ENCODE assay signal across 1 cellular context in genomic region chr1:90717665-90718410, GRCh38.
TF ChIP-seq lines count a peak whose summit lies in the region.

No MANE protein-coding gene starts in this region.

TF ChIP-seq in HEK293, 187 proteins besides CTCF, POLR2A, EP300 and RAD21 (continued from another document):
- TF ChIP-seq ZBTB11 (tag by site-specific recombination; conservative IDR thresholded peaks at IDR 0.05; ENCODE audit: low read depth) (peak; percentile 52), ZNF391 (tag by site-specific recombination; IDR thresholded peaks at IDR 0.05; ENCODE audit: borderline replicate concordance, low read depth) (peak; percentile 55; the same call in 1 of the 2 replicates), ZNF335 (tag by site-specific recombination; conservative IDR thresholded peaks at IDR 0.05) (peak; percentile 91), EGR2 (tag by site-specific recombination; IDR thresholded peaks at IDR 0.05; ENCODE audit: low read depth) (0 out of 2 replicates have a peak, but pooled peaks have one; percentile 4), ZBTB8A (tag by site-specific recombination; IDR thresholded peaks at IDR 0.05) (peak; percentile 29; the same call in 1 of the 2 replicates), ZBTB6 (tag by site-specific recombination; IDR thresholded peaks at IDR 0.05) (peak; percentile 78; the same call in 1 of the 2 replicates), FEZF1 (tag by site-specific recombination; IDR thresholded peaks at IDR 0.05) (peak; percentile 94), ZNF610 (tag by site-specific recombination; IDR thresholded peaks at IDR 0.05; ENCODE audit: borderline replicate concordance) (0 out of 2 replicates have a peak, but pooled peaks have one; percentile 19), ZNF514 (tag by site-specific recombination; IDR thresholded peaks at IDR 0.05) (no peak), GLIS1 (tag by site-specific recombination; IDR thresholded peaks at IDR 0.05) (peak; percentile 35), PRDM1 (tag by site-specific recombination; IDR thresholded peaks at IDR 0.05) (peak; percentile 54), KLF9 (tag by site-specific recombination; IDR thresholded peaks at IDR 0.05; ENCODE audit: low read depth) (no peak; the same call in 1 of the 2 replicates), SP7 (tag by site-specific recombination; IDR thresholded peaks at IDR 0.05) (peak; percentile 63), ZNF600 (tag by site-specific recombination; IDR thresholded peaks at IDR 0.05) (peak; percentile 25; the same call in 1 of the 2 replicates), ZBTB21 (tag by site-specific recombination; IDR thresholded peaks at IDR 0.05) (peak; percentile 51; the same call in 1 of the 2 replicates), GLI2 (tag by site-specific recombination; IDR thresholded peaks at IDR 0.05; ENCODE audit: borderline replicate concordance, low read depth) (no peak), ZNF394 (tag by site-specific recombination; IDR thresholded peaks at IDR 0.05; ENCODE audit: borderline replicate concordance) (peak; percentile 43; the same call in 1 of the 2 replicates), ZNF2 (tag by site-specific recombination; IDR thresholded peaks at IDR 0.05) (no peak; the same call in 1 of the 2 replicates), KLF8 (tag by site-specific recombination; IDR thresholded peaks at IDR 0.05) (peak; percentile 34; the same call in 1 of the 2 replicates), ZSCAN30 (tag by site-specific recombination; IDR thresholded peaks at IDR 0.05) (peak; percentile 26; the same call in 1 of the 2 replicates), ZNF184 (tag by site-specific recombination; IDR thresholded peaks at IDR 0.05) (no peak), OSR2 (tag by site-specific recombination; IDR thresholded peaks at IDR 0.05) (0 out of 2 replicates have a peak, but pooled peaks have one; percentile 7), HIC1 (tag by site-specific recombination; IDR thresholded peaks at IDR 0.05) (0 out of 2 replicates have a peak, but pooled peaks have one; percentile 18)
